Comparison of ENCODE assay signal across 1 cellular context in the genomic region with DNA sequence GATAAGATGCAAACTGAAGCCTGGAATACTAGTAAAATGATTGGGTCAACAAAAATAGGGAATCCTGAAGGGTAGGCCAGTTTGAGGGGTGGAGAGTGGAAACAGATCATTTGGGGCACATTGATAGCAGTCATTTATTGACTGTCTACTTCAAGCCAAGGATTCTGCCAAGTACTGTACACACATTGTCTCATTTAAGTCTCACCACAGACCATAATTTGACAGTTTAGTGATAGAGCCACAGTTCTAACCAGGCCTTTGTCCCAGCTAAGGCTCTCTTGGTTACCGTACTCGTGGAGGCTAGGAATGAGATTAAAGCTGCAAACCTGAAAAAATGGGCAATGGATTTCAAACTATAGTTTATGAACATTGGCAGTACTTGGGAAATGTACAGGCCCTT.
TF ChIP-seq lines count a peak whose summit lies in the region.

No MANE protein-coding gene starts in this region.

TF ChIP-seq in HepG2, 621 proteins besides CTCF, POLR2A, EP300 and RAD21:
- TF ChIP-seq ZFP41 (CRISPR knock-in tag; IDR thresholded peaks at IDR 0.05; ENCODE audit: borderline replicate concordance) (no peak), NFE2L2 (IDR thresholded peaks at IDR 0.05; ENCODE audit: low read length) (no peak), KAT8 (CRISPR knock-in tag; IDR thresholded peaks at IDR 0.05) (no peak), ZSCAN29 (CRISPR knock-in tag; conservative IDR thresholded peaks at IDR 0.05) (no peak), ZNF619 (CRISPR knock-in tag; IDR thresholded peaks at IDR 0.05) (no peak), IRF2 (CRISPR knock-in tag; IDR thresholded peaks at IDR 0.05) (no peak), ZBTB20 (CRISPR knock-in tag; IDR thresholded peaks at IDR 0.05; ENCODE audit: borderline replicate concordance, low read depth) (no peak), SNAPC4 (CRISPR knock-in tag; IDR thresholded peaks at IDR 0.05) (no peak), GATA4 (IDR thresholded peaks at IDR 0.05; ENCODE audit: borderline replicate concordance, low read depth) (no peak), SIN3A (IDR thresholded peaks at IDR 0.05; ENCODE audit: borderline replicate concordance, low read depth, low read length) (no peak), ZNF775 (CRISPR knock-in tag; IDR thresholded peaks at IDR 0.05; ENCODE audit: borderline replicate concordance) (no peak), ZNF878 (CRISPR knock-in tag; IDR thresholded peaks at IDR 0.05) (no peak), HCFC1 (IDR thresholded peaks at IDR 0.05; ENCODE audit: low read depth, low read length) (no peak), SOX6 (IDR thresholded peaks at IDR 0.05) (no peak), SOX6 (CRISPR knock-in tag; IDR thresholded peaks at IDR 0.05) (no peak), ZSCAN22 (CRISPR knock-in tag; IDR thresholded peaks at IDR 0.05) (no peak), EHMT2 (IDR thresholded peaks at IDR 0.05; ENCODE audit: borderline replicate concordance, low read depth, low read length) (no peak)
- TF ChIP-seq, protein P1, sequence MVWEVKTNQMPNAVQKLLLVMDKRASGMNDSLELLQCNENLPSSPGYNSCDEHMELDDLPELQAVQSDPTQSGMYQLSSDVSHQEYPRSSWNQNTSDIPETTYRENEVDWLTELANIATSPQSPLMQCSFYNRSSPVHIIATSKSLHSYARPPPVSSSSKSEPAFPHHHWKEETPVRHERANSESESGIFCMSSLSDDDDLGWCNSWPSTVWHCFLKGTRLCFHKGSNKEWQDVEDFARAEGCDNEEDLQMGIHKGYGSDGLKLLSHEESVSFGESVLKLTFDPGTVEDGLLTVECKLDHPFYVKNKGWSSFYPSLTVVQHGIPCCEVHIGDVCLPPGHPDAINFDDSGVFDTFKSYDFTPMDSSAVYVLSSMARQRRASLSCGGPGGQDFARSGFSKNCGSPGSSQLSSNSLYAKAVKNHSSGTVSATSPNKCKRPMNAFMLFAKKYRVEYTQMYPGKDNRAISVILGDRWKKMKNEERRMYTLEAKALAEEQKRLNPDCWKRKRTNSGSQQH (CRISPR knock-in tag; IDR thresholded peaks at IDR 0.05; ENCODE audit: low read depth) = no peak
- TF ChIP-seq, protein P2, sequence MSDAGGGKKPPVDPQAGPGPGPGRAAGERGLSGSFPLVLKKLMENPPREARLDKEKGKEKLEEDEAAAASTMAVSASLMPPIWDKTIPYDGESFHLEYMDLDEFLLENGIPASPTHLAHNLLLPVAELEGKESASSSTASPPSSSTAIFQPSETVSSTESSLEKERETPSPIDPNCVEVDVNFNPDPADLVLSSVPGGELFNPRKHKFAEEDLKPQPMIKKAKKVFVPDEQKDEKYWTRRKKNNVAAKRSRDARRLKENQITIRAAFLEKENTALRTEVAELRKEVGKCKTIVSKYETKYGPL (CRISPR knock-in tag; IDR thresholded peaks at IDR 0.05) = no peak
- TF ChIP-seq, protein P3, sequence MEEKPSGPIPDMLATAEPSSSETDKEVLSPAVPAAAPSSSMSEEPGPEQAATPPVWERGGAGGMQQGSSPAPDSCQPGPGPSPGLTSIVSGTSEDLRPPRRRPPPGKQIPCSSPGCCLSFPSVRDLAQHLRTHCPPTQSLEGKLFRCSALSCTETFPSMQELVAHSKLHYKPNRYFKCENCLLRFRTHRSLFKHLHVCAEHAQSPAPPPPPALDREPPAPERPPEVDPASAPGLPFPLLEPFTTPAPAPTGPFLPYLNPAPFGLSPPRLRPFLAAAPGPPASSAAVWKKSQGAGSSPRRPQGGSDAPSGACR (CRISPR knock-in tag; IDR thresholded peaks at IDR 0.05) = no peak
